In genomic region chr6:3068329-3069223, GRCh38 we compare ENCODE assay signal across 1 cellular context.
TF ChIP-seq lines count a peak whose summit lies in the region.

Gene RIPK1, plus strand, starts transcription at chr6:3068494. Its CDS starts 8,330 bp downstream, at chr6:3076824.

TF ChIP-seq in GM12878, 131 proteins besides CTCF, POLR2A, EP300 and RAD21 (continued from another document and continues in another):
- TF ChIP-seq E2F8 (IDR thresholded peaks at IDR 0.05; ENCODE audit: low read depth, partially characterized antibody) (no peak), HDGF (IDR thresholded peaks at IDR 0.05) (no peak), SMAD1 (IDR thresholded peaks at IDR 0.05; ENCODE audit: low read depth, partially characterized antibody) (no peak), POLR2AphosphoS5 (IDR thresholded peaks at IDR 0.05; ENCODE audit: low read length) (peak; percentile 91), ATF7 (IDR thresholded peaks at IDR 0.05; ENCODE audit: low read depth) (no peak), MTA2 (IDR thresholded peaks at IDR 0.05; ENCODE audit: low read depth) (no peak), EZH2 (IDR thresholded peaks at IDR 0.05; ENCODE audit: borderline replicate concordance, control insufficient read depth, low read depth, low read length) (no peak), DPF2 (IDR thresholded peaks at IDR 0.05) (peak; percentile 98), EED (IDR thresholded peaks at IDR 0.05; ENCODE audit: low read depth) (no peak), CHD4 (IDR thresholded peaks at IDR 0.05) (no peak), MXI1 (IDR thresholded peaks at IDR 0.05; ENCODE audit: low read depth, low read length) (peak; percentile 56; the same call in 1 of the 2 replicates), REST (IDR thresholded peaks at IDR 0.05; ENCODE audit: low read depth, low read length) (0 out of 2 replicates have a peak, but pooled peaks have one; percentile 6), SMARCA5 (IDR thresholded peaks at IDR 0.05) (peak; percentile 92), IKZF1 (conservative IDR thresholded peaks at IDR 0.05) (peak; percentile 100), BCL11A (IDR thresholded peaks at IDR 0.05; ENCODE audit: low read depth, low read length) (no peak), ATF2 (IDR thresholded peaks at IDR 0.05; ENCODE audit: low read length) (no peak), BCLAF1 (IDR thresholded peaks at IDR 0.05) (no peak), GABPA (IDR thresholded peaks at IDR 0.05; ENCODE audit: low read depth) (peak; percentile 85), PAX5 (IDR thresholded peaks at IDR 0.05; ENCODE audit: borderline replicate concordance, low read depth, low read length) (peak; percentile 90), MTA3 (IDR thresholded peaks at IDR 0.05; ENCODE audit: borderline replicate concordance, low read length) (no peak), ATF3 (IDR thresholded peaks at IDR 0.05; ENCODE audit: borderline replicate concordance, extremely low read depth, low read depth, low read length) (no peak), EGR1 (IDR thresholded peaks at IDR 0.05; ENCODE audit: borderline replicate concordance in 1 of 2, low read depth in 2 of 2, low read length in 2 of 2) (peak; percentile 12 to 90), TBL1XR1 (IDR thresholded peaks at IDR 0.05; ENCODE audit: low read depth, low read length) (no peak), BACH1 (IDR thresholded peaks at IDR 0.05; ENCODE audit: borderline replicate concordance) (peak; percentile 89), RFX5 (IDR thresholded peaks at IDR 0.05; ENCODE audit: low read depth, low read length) (no peak), SMC3 (IDR thresholded peaks at IDR 0.05; ENCODE audit: borderline replicate concordance, low read length) (no peak), RUNX3 (IDR thresholded peaks at IDR 0.05; ENCODE audit: low read length) (peak; percentile 53), BHLHE40 (IDR thresholded peaks at IDR 0.05; ENCODE audit: borderline replicate concordance in 1 of 2, low read depth in 2 of 2, low read length in 1 of 2) (peak; percentile 63 to 86), YY1 (IDR thresholded peaks at IDR 0.05; ENCODE audit: low read depth, low read length) (no peak)
- TF ChIP-seq, protein P1, sequence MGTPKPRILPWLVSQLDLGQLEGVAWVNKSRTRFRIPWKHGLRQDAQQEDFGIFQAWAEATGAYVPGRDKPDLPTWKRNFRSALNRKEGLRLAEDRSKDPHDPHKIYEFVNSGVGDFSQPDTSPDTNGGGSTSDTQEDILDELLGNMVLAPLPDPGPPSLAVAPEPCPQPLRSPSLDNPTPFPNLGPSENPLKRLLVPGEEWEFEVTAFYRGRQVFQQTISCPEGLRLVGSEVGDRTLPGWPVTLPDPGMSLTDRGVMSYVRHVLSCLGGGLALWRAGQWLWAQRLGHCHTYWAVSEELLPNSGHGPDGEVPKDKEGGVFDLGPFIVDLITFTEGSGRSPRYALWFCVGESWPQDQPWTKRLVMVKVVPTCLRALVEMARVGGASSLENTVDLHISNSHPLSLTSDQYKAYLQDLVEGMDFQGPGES (IDR thresholded peaks at IDR 0.05): 0 out of 2 replicates have a peak, but pooled peaks have one; percentile 3
- TF ChIP-seq, protein P2, sequence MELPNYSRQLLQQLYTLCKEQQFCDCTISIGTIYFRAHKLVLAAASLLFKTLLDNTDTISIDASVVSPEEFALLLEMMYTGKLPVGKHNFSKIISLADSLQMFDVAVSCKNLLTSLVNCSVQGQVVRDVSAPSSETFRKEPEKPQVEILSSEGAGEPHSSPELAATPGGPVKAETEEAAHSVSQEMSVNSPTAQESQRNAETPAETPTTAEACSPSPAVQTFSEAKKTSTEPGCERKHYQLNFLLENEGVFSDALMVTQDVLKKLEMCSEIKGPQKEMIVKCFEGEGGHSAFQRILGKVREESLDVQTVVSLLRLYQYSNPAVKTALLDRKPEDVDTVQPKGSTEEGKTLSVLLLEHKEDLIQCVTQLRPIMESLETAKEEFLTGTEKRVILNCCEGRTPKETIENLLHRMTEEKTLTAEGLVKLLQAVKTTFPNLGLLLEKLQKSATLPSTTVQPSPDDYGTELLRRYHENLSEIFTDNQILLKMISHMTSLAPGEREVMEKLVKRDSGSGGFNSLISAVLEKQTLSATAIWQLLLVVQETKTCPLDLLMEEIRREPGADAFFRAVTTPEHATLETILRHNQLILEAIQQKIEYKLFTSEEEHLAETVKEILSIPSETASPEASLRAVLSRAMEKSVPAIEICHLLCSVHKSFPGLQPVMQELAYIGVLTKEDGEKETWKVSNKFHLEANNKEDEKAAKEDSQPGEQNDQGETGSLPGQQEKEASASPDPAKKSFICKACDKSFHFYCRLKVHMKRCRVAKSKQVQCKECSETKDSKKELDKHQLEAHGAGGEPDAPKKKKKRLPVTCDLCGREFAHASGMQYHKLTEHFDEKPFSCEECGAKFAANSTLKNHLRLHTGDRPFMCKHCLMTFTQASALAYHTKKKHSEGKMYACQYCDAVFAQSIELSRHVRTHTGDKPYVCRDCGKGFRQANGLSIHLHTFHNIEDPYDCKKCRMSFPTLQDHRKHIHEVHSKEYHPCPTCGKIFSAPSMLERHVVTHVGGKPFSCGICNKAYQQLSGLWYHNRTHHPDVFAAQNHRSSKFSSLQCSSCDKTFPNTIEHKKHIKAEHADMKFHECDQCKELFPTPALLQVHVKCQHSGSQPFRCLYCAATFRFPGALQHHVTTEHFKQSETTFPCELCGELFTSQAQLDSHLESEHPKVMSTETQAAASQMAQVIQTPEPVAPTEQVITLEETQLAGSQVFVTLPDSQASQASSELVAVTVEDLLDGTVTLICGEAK (IDR thresholded peaks at IDR 0.05; ENCODE audit: borderline replicate concordance): peak; percentile 79
- TF ChIP-seq, protein P3, sequence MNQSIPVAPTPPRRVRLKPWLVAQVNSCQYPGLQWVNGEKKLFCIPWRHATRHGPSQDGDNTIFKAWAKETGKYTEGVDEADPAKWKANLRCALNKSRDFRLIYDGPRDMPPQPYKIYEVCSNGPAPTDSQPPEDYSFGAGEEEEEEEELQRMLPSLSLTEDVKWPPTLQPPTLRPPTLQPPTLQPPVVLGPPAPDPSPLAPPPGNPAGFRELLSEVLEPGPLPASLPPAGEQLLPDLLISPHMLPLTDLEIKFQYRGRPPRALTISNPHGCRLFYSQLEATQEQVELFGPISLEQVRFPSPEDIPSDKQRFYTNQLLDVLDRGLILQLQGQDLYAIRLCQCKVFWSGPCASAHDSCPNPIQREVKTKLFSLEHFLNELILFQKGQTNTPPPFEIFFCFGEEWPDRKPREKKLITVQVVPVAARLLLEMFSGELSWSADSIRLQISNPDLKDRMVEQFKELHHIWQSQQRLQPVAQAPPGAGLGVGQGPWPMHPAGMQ (IDR thresholded peaks at IDR 0.05; ENCODE audit: borderline replicate concordance): no peak
- TF ChIP-seq, protein P4, sequence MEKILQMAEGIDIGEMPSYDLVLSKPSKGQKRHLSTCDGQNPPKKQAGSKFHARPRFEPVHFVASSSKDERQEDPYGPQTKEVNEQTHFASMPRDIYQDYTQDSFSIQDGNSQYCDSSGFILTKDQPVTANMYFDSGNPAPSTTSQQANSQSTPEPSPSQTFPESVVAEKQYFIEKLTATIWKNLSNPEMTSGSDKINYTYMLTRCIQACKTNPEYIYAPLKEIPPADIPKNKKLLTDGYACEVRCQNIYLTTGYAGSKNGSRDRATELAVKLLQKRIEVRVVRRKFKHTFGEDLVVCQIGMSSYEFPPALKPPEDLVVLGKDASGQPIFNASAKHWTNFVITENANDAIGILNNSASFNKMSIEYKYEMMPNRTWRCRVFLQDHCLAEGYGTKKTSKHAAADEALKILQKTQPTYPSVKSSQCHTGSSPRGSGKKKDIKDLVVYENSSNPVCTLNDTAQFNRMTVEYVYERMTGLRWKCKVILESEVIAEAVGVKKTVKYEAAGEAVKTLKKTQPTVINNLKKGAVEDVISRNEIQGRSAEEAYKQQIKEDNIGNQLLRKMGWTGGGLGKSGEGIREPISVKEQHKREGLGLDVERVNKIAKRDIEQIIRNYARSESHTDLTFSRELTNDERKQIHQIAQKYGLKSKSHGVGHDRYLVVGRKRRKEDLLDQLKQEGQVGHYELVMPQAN (conservative IDR thresholded peaks at IDR 0.05): peak; percentile 89
